ENCODE assay signal across 12 cellular contexts in genomic region chrX:114075073-114075673, GRCh38.
DNase-seq lines count a peak whose midpoint lies in the region; ATAC-seq, FAIRE-seq and TF ChIP-seq lines count a peak whose summit lies in the region.
"Had no signal": no experiment of that assay in that cellular context is flagged by ENCODE, and none has a peak within 500 bp of the region (broad histone marks: within the 10 kb centered on the region; RNA-seq: fewer than 3 reads in every experiment).

No MANE protein-coding gene starts in this region.

- intact Hi-C loops in K562 (cut with micrococcal nuclease): loop anchor here (1.0 to 10.0 kb wide), 4 partner anchors 16 to 146 kb away; no protein-coding TSS in a partner anchor

- no peak overlapping the region for H3K4me3 Mint-ChIP-seq in neural crest cell

- BruUV-seq in K562 (replicated peaks; lab: Mats Ljungman, UMichigan): no TSS peak

- no peak overlapping the region for H3K9ac ChIP-seq in K562 (ENCODE audit: insufficient read depth in 1 of 2, low read depth in 2 of 2, low read length in 2 of 2)

- H3K79me2 ChIP-seq in K562 (ENCODE audit: control insufficient read depth, insufficient read depth, low read length): no peaks in the 10 kb centered on the region; the same call in 2 of the 3 replicates

- TF ChIP-seq RAD21 in K562 (CRISPR knock-in tag; conservative IDR thresholded peaks at IDR 0.05 in 1 of 2, IDR thresholded peaks at IDR 0.05 in 1 of 2): peak; percentile 31 to 56

- DNase-seq in ELR (ENCODE audit: low read depth) (peak; percentile 0), LNCaP clone FGC (ENCODE audit: low read depth) (no peak), K562 (ENCODE audit: extremely low read depth in 1 of 4, low spot score in 3 of 4) (no peak), neural crest cell (ENCODE audit: low read depth, low spot score) (no peak), A172 (ENCODE audit: low spot score) (no peak)
- DNase-seq in stimulated activated CD4-positive, alpha-beta T cell treated with anti-CD3 and anti-CD28 coated beads, Interleukin-4, amount 100 ng/mL, for 4 hours: no peak
- DNase-seq: activated CD4-positive, alpha-beta T cell treated with anti-CD3 and anti-CD28 coated beads, Interleukin-2, amount 50 U/mL, for 4 hours; activated naive CD4-positive, alpha-beta T cell; DMS79 treated with DMSO at 0.1 percent for 48 hours had no signal

- POLR2A ChIA-PET in K562 (lab: Yijun Ruan, JAX): interaction anchor here (0.5 kb wide), 1 partner anchor 20 kb away, joined by 3 read pairs; no protein-coding TSS in a partner anchor

- H3K9me1 ChIP-seq in K562 (ENCODE audit: control insufficient read depth, insufficient read depth, low read length): no peaks in the 10 kb centered on the region

- no peak for FAIRE-seq in K562 (lab: Jason Lieb, UNC)

- TF ChIP-seq POLR2A in K562 (conservative IDR thresholded peaks at IDR 0.05): no peak

- no peaks in the 10 kb centered on the region for H3K36me3 ChIP-seq in K562 (ENCODE audit: control insufficient read depth, insufficient read depth, low read length)

- no peaks in the 10 kb centered on the region for H3K9me3 ChIP-seq in K562 (replicated peaks; ENCODE audit: control insufficient read depth, insufficient read depth, low read depth, low read length)

- H3K9me3 Mint-ChIP-seq in neural crest cell: no peaks in the 10 kb centered on the region

- CTCF ChIA-PET in K562 (lab: Yijun Ruan, JAX; ENCODE audit: low intra/inter-chr PET ratio): no interaction called here

- H3K27me3 ChIP-seq in K562 (ENCODE audit: control insufficient read depth in 2 of 2, insufficient read depth in 2 of 2, low read length in 2 of 2): no peaks in the 10 kb centered on the region

- H3K4me1 ChIP-seq in K562 (replicated peaks in 1 of 2; ENCODE audit: control insufficient read depth in 2 of 2, insufficient read depth in 2 of 2, low read length in 2 of 2): peaks cover 0 to 15% of the 10 kb centered on the region in 2 experiments; a peak in 3 of 5 replicates

- peak overlapping the region; percentile 56 for H2AFZ ChIP-seq in K562 (ENCODE audit: low read depth, low read length)

- TF ChIP-seq CTCF in LNCaP clone FGC (IDR thresholded peaks at IDR 0.05; ENCODE audit: control insufficient read depth, extremely low read depth, insufficient read depth) (peak; percentile 8; the same call in 1 of the 2 replicates), K562 (IDR thresholded peaks at IDR 0.05 in 2 of 3, conservative IDR thresholded peaks at IDR 0.05 in 1 of 3; ENCODE audit: insufficient read depth in 2 of 3, low read depth in 1 of 3, low read length in 3 of 3) (peak; percentile 15 to 57 (median 16); a peak in 3 of 6 replicates), neural crest cell (conservative IDR thresholded peaks at IDR 0.05) (peak; percentile 73)

- no peaks in the 10 kb centered on the region for H3K36me3 Mint-ChIP-seq in neural crest cell (ENCODE audit: low read depth)

- no peak overlapping the region for H3K27ac Mint-ChIP-seq in neural crest cell (ENCODE audit: unreplicated experiment)

- no peak for TF ChIP-seq EP300 in K562 (IDR thresholded peaks at IDR 0.05; ENCODE audit: low read length)

- peaks cover 7% of the 10 kb centered on the region for H3K4me1 Mint-ChIP-seq in neural crest cell

- H4K20me1 ChIP-seq in K562 (replicated peaks; ENCODE audit: control insufficient read depth, insufficient read depth, low read length): no peaks in the 10 kb centered on the region

- in situ Hi-C loops in K562 (cut with MboI): no loop called here

- H3K4me2 ChIP-seq in K562 (ENCODE audit: insufficient read depth, low read length): no peak overlapping the region

- ATAC-seq in K562 (no peak), GM19023 (IDR thresholded peaks at IDR 0.05; ENCODE audit: unreplicated experiment) (no peak), HG02981 (IDR thresholded peaks at IDR 0.05; ENCODE audit: unreplicated experiment) (no peak)

- 2% methylated on average over 4 of the region's 4 CpGs for WGBS in K562 (ENCODE audit: insufficient coverage, low coverage, missing lambda C conversion rate)

- H3K27ac ChIP-seq in K562 (ENCODE audit: extremely low read depth, low read depth, low read length): no peak overlapping the region
- H3K27ac ChIP-seq: SK-N-MC had no signal

- no peak overlapping the region for H3K4me3 ChIP-seq in LNCaP clone FGC (ENCODE audit: low read depth, low read length)
- H3K4me3 ChIP-seq in K562: no peak overlapping the region
- H3K4me3 ChIP-seq: SK-N-MC had no signal

- H3K27me3 Mint-ChIP-seq in neural crest cell (ENCODE audit: low read depth): no peaks in the 10 kb centered on the region

TF ChIP-seq in K562, 482 proteins besides CTCF, POLR2A, EP300 and RAD21:
- TF ChIP-seq EP400 (IDR thresholded peaks at IDR 0.05) (0 out of 2 replicates have a peak, but pooled peaks have one; percentile 13), EWSR1 (IDR thresholded peaks at IDR 0.05; ENCODE audit: borderline replicate concordance, low read depth, partially characterized antibody) (no peak), ZNF384 (IDR thresholded peaks at IDR 0.05; ENCODE audit: low read depth, low read length) (peak; percentile 85)

Comparison
In these comparisons a context has a peak if more than half of its experiments do, and no peak if none do; other contexts are left out.
1. CTCF ChIP-seq: peak in every context shown above with its lines; median percentile 73 in neural crest cell; 16 in K562; 8 in LNCaP clone FGC.